ENCODE assay signal across 10 cellular contexts in genomic region chr15:35293353-35294130, GRCh38.
A peak's percentile ranks its signal among the peaks of the same experiment; 100 is the strongest.
DNase-seq lines count a peak whose midpoint lies in the region; ATAC-seq and TF ChIP-seq lines count a peak whose summit lies in the region.
"Had no signal": no experiment of that assay in that cellular context is flagged by ENCODE, and none has a peak within 500 bp of the region (broad histone marks: within the 10 kb centered on the region; RNA-seq: fewer than 3 reads in every experiment).

No MANE protein-coding gene starts in this region.

- no peak overlapping the region for H3K4me3 Mint-ChIP-seq in WTC11
- no peak overlapping the region for H3K4me3 Mint-ChIP-seq in effector memory CD8-positive, alpha-beta T cell

- no peak overlapping the region for H3K27ac ChIP-seq in substantia nigra (ENCODE audit: low read depth, low read length, poor library complexity, severe bottlenecking)
- H3K27ac ChIP-seq: tibial artery had no signal

- no peaks in the 10 kb centered on the region for H3K27me3 ChIP-seq in kidney epithelial cell (ENCODE audit: control insufficient read depth, insufficient read depth, low read length)
- H3K27me3 ChIP-seq: tibial artery had no signal

- ATAC-seq in WTC11 (peak; percentile 73), GM18519 (IDR thresholded peaks at IDR 0.05; ENCODE audit: low FRiP score, unreplicated experiment) (no peak)
- ATAC-seq in effector memory CD8-positive, alpha-beta T cell (replicated peaks): no peak

- H3K27ac Mint-ChIP-seq in WTC11: no peak overlapping the region
- H3K27ac Mint-ChIP-seq in effector memory CD8-positive, alpha-beta T cell: no peak overlapping the region

- CTCF ChIA-PET in WTC11 (lab: Charles Lee): interaction anchor here (1.1 to 1.5 kb wide), 2 partner anchors 151 kb away, joined by 4 to 7 read pairs; no protein-coding TSS in a partner anchor

- DNase-seq in AG08396 (ENCODE audit: low spot score) (peak; percentile 70), HT-29 (ENCODE audit: low spot score) (peak; percentile 78), WTC11 (ENCODE audit: low spot score) (no peak), kidney epithelial cell (ENCODE audit: low read depth) (peak; percentile 69), substantia nigra (lab: John Stamatoyannopoulos, UW) (no peak)
- no peak for DNase-seq in NK-92 treated with Interleukin-12 subunit alpha and Interleukin-12 subunit beta, amount 100 ng/mL, for 24 hours (lab: John Stamatoyannopoulos, UW)
- no peak for DNase-seq in effector memory CD8-positive, alpha-beta T cell
- DNase-seq: Karpas-422, tibial artery had no signal

- no peak overlapping the region for H3K4me3 ChIP-seq in kidney epithelial cell (ENCODE audit: low read depth, low read length)
- H3K4me3 ChIP-seq: tibial artery had no signal

- H3K4me1 Mint-ChIP-seq in WTC11: peaks cover 19% of the 10 kb centered on the region
- no peaks in the 10 kb centered on the region for H3K4me1 Mint-ChIP-seq in effector memory CD8-positive, alpha-beta T cell (ENCODE audit: low read depth in 2 of 2)

- H3K36me3 Mint-ChIP-seq in WTC11: no peaks in the 10 kb centered on the region
- no peaks in the 10 kb centered on the region for H3K36me3 Mint-ChIP-seq in effector memory CD8-positive, alpha-beta T cell (ENCODE audit: insufficient read depth)

- peaks cover 8% of the 10 kb centered on the region for H3K9me3 Mint-ChIP-seq in WTC11
- no peaks in the 10 kb centered on the region for H3K9me3 Mint-ChIP-seq in effector memory CD8-positive, alpha-beta T cell

- H3K27me3 Mint-ChIP-seq in WTC11 (ENCODE audit: low read depth): no peaks in the 10 kb centered on the region
- H3K27me3 Mint-ChIP-seq in effector memory CD8-positive, alpha-beta T cell: no peaks in the 10 kb centered on the region

- no peak for TF ChIP-seq CTCF in WTC11 (IDR thresholded peaks at IDR 0.05)
- TF ChIP-seq CTCF in kidney epithelial cell (IDR thresholded peaks at IDR 0.05; ENCODE audit: insufficient read depth, low read length, poor library complexity, severe bottlenecking): no peak

- no peaks in the 10 kb centered on the region for H3K36me3 ChIP-seq in kidney epithelial cell (ENCODE audit: control insufficient read depth, insufficient read depth, low read length)
- H3K36me3 ChIP-seq: tibial artery had no signal

- POLR2A ChIA-PET in WTC11 (lab: Charles Lee): no interaction called here

TF ChIP-seq in WTC11, 78 proteins besides CTCF, POLR2A, EP300 and RAD21:
- TF ChIP-seq MAX (CRISPR knock-in tag; IDR thresholded peaks at IDR 0.05) (no peak), CREB1 (CRISPR knock-in tag; IDR thresholded peaks at IDR 0.05) (no peak), IRF1 (CRISPR knock-in tag; IDR thresholded peaks at IDR 0.05) (no peak), RELA (CRISPR knock-in tag; IDR thresholded peaks at IDR 0.05; ENCODE audit: borderline replicate concordance) (no peak), HMGXB4 (CRISPR knock-in tag; IDR thresholded peaks at IDR 0.05) (no peak), IRF2 (CRISPR knock-in tag; IDR thresholded peaks at IDR 0.05; ENCODE audit: borderline replicate concordance, low read depth) (no peak), MLX (CRISPR knock-in tag; IDR thresholded peaks at IDR 0.05) (no peak), ZNF263 (CRISPR knock-in tag; IDR thresholded peaks at IDR 0.05; ENCODE audit: low read depth) (no peak)

Comparison
In these comparisons a context has a peak if more than half of its experiments do, and no peak if none do; other contexts are left out.
1. DNase-seq: peak in AG08396 (single experiment), HT-29 (single experiment) and kidney epithelial cell (single experiment); none in WTC11 (single experiment), NK-92 treated with Interleukin-12 subunit alpha and Interleukin-12 subunit beta, amount 100 ng/mL, for 24 hours (single experiment), substantia nigra (0 of 49) and effector memory CD8-positive, alpha-beta T cell (0 of 3).